34 cellular contexts compared by ENCODE assay signal in genomic region chr11:15562230-15562629, GRCh38.
"Had no signal": no experiment of that assay in that cellular context is flagged by ENCODE, and none has a peak within 500 bp of the region (broad histone marks: within the 10 kb centered on the region; RNA-seq: fewer than 3 reads in every experiment).

No MANE protein-coding gene starts in this region.

- H3K4me1 Mint-ChIP-seq: activated CD4-positive, alpha-beta memory T cell treated with anti-CD3 and anti-CD28 coated beads, Interleukin-2, amount 10 ng/mL, durations not matched to agents 7 days and 5 days; activated CD4-positive, alpha-beta T cell treated with anti-CD3 and anti-CD28 coated beads for 36 hours; activated CD4-positive, alpha-beta T cell treated with anti-CD3 and anti-CD28 coated beads, Interleukin-2, amount 10 ng/mL, durations not matched to agents 7 days and 5 days; activated naive CD4-positive, alpha-beta T cell treated with anti-CD3 and anti-CD28 coated beads, Interleukin-2, amount 50 U/mL, for 24 hours; activated naive CD8-positive, alpha-beta T cell treated with anti-CD3 and anti-CD28 coated beads for 36 hours; activated naive CD8-positive, alpha-beta T cell treated with anti-CD3 and anti-CD28 coated beads, Interleukin-2, amount 50 U/mL, for 24 hours; activated T-helper 17 cell treated with anti-CD3 and anti-CD28 coated beads, Interleukin-2, amount 50 U/mL, for 72 hours; central memory CD8-positive, alpha-beta T cell; T-helper 17 cell had no signal

- H3K27ac Mint-ChIP-seq: activated CD4-positive, alpha-beta memory T cell treated with anti-CD3 and anti-CD28 coated beads, Interleukin-2, amount 10 ng/mL, durations not matched to agents 7 days and 5 days; activated CD4-positive, alpha-beta T cell treated with anti-CD3 and anti-CD28 coated beads for 36 hours; activated CD4-positive, alpha-beta T cell treated with anti-CD3 and anti-CD28 coated beads, Interleukin-2, amount 10 ng/mL, durations not matched to agents 7 days and 5 days; activated naive CD4-positive, alpha-beta T cell treated with anti-CD3 and anti-CD28 coated beads, Interleukin-2, amount 50 U/mL, for 24 hours; activated naive CD8-positive, alpha-beta T cell treated with anti-CD3 and anti-CD28 coated beads for 36 hours; activated naive CD8-positive, alpha-beta T cell treated with anti-CD3 and anti-CD28 coated beads, Interleukin-2, amount 50 U/mL, for 24 hours; activated T-helper 17 cell treated with anti-CD3 and anti-CD28 coated beads, Interleukin-2, amount 50 U/mL, for 72 hours; dendritic cell treated with granulocyte-macrophage colony-stimulating factor and Interleukin-4, amounts not matched to agents 40 ng/mL and 50 ng/mL, for 4 days; endodermal cell; T-helper 17 cell; T-helper 2 cell treated with Interferon-gamma antibody and Interleukin-4, amounts not matched to agents 5 μg/mL and 100 μg/mL, for 36 hours had no signal

- H3K4me3 Mint-ChIP-seq: activated CD4-positive, alpha-beta memory T cell treated with anti-CD3 and anti-CD28 coated beads, Interleukin-2, amount 10 ng/mL, durations not matched to agents 7 days and 5 days; activated CD4-positive, alpha-beta T cell treated with anti-CD3 and anti-CD28 coated beads for 36 hours; activated CD4-positive, alpha-beta T cell treated with anti-CD3 and anti-CD28 coated beads, Interleukin-2, amount 10 ng/mL, durations not matched to agents 7 days and 5 days; activated naive CD4-positive, alpha-beta T cell treated with anti-CD3 and anti-CD28 coated beads, Interleukin-2, amount 50 U/mL, for 24 hours; activated naive CD8-positive, alpha-beta T cell treated with anti-CD3 and anti-CD28 coated beads for 36 hours; activated naive CD8-positive, alpha-beta T cell treated with anti-CD3 and anti-CD28 coated beads, Interleukin-2, amount 50 U/mL, for 24 hours; activated T-cell treated with anti-CD3 and anti-CD28 coated beads, Interleukin-2, amount 50 U/mL, for 4 hours; activated T-helper 17 cell treated with anti-CD3 and anti-CD28 coated beads, Interleukin-2, amount 50 U/mL, for 72 hours; central memory CD8-positive, alpha-beta T cell; dendritic cell treated with granulocyte-macrophage colony-stimulating factor and Interleukin-4, amounts not matched to agents 40 ng/mL and 50 ng/mL, for 4 days; endodermal cell; T-helper 17 cell; T-helper 2 cell treated with Interferon-gamma antibody and Interleukin-4, amounts not matched to agents 5 μg/mL and 100 μg/mL, for 36 hours had no signal

- H3K36me3 ChIP-seq: adrenal gland, ascending aorta, brain microvascular endothelial cell, esophagus squamous epithelium had no signal

- H3K9me3 ChIP-seq: adrenal gland, ascending aorta, esophagus squamous epithelium had no signal

- H3K9me3 Mint-ChIP-seq: activated CD4-positive, alpha-beta T cell treated with anti-CD3 and anti-CD28 coated beads, Interleukin-2, amount 10 ng/mL, durations not matched to agents 7 days and 5 days; activated naive CD8-positive, alpha-beta T cell treated with anti-CD3 and anti-CD28 coated beads for 36 hours; activated T-helper 17 cell treated with anti-CD3 and anti-CD28 coated beads, Interleukin-2, amount 50 U/mL, for 72 hours; T-helper 2 cell treated with Interferon-gamma antibody and Interleukin-4, amounts not matched to agents 5 μg/mL and 100 μg/mL, for 36 hours had no signal

- H3K27ac ChIP-seq: adrenal gland, ascending aorta, brain microvascular endothelial cell, coronary artery, dorsolateral prefrontal cortex, esophagus squamous epithelium had no signal

- H3K4me1 ChIP-seq: adrenal gland, ascending aorta, esophagus squamous epithelium had no signal

- H3K4me3 ChIP-seq: adrenal gland, ascending aorta, coronary artery, dorsolateral prefrontal cortex, esophagus squamous epithelium had no signal

- DNase-seq: activated CD4-positive, alpha-beta memory T cell treated with anti-CD3 and anti-CD28 coated beads, Interleukin-2, amount 10 ng/mL, durations not matched to agents 7 days and 5 days; activated CD4-positive, alpha-beta T cell treated with anti-CD3 and anti-CD28 coated beads for 36 hours; activated CD4-positive, alpha-beta T cell treated with anti-CD3 and anti-CD28 coated beads, Interleukin-2, amount 10 ng/mL, durations not matched to agents 7 days and 5 days; activated CD4-positive, alpha-beta T cell treated with anti-CD3 and anti-CD28 coated beads, Interleukin-2, amount 50 U/mL, for 4 hours; activated CD4-positive, CD25-positive, alpha-beta regulatory T cell; activated CD4-positive, CD25-positive, alpha-beta regulatory T cell treated with anti-CD3 and anti-CD28 coated beads, Interleukin-2, amount 50 U/mL, for 72 hours; activated CD8-positive, alpha-beta memory T cell treated with anti-CD3 and anti-CD28 coated beads, Interleukin-2, amount 50 U/mL, for 48 hours; activated effector memory CD4-positive, alpha-beta T cell treated with Interleukin-2 at 50 U/mL for 16 hours; activated gamma-delta T cell treated with Interleukin-2 at 50 U/mL for 16 hours; activated naive CD4-positive, alpha-beta T cell treated with Interleukin-2 at 50 U/mL for 16 hours; activated naive CD8-positive, alpha-beta T cell treated with anti-CD3 and anti-CD28 coated beads for 36 hours; activated naive CD8-positive, alpha-beta T cell treated with anti-CD3 and anti-CD28 coated beads, Interleukin-2, amount 50 U/mL, for 24 hours; activated T-cell treated with anti-CD3 and anti-CD28 coated beads for 4 hours; activated T-cell treated with anti-CD3 and anti-CD28 coated beads, Interleukin-2, amount 50 U/mL, for 4 hours; adrenal gland; brain microvascular endothelial cell; dorsolateral prefrontal cortex; effector memory CD4-positive, alpha-beta T cell; endodermal cell; erythroblast; esophagus squamous epithelium; head of caudate nucleus; T-helper 1 cell; T-helper 17 cell; T1000 had no signal

- FAIRE-seq: bronchial epithelial cell, frontal cortex had no signal

- H3K36me3 Mint-ChIP-seq: activated naive CD4-positive, alpha-beta T cell treated with anti-CD3 and anti-CD28 coated beads, Interleukin-2, amount 50 U/mL, for 24 hours; activated naive CD8-positive, alpha-beta T cell treated with anti-CD3 and anti-CD28 coated beads for 36 hours had no signal

- H3K27me3 Mint-ChIP-seq: activated CD4-positive, alpha-beta memory T cell treated with anti-CD3 and anti-CD28 coated beads, Interleukin-2, amount 10 ng/mL, durations not matched to agents 7 days and 5 days; activated CD4-positive, alpha-beta T cell treated with anti-CD3 and anti-CD28 coated beads, Interleukin-2, amount 10 ng/mL, durations not matched to agents 7 days and 5 days; activated naive CD8-positive, alpha-beta T cell treated with anti-CD3 and anti-CD28 coated beads, Interleukin-2, amount 50 U/mL, for 24 hours; central memory CD8-positive, alpha-beta T cell; T-helper 17 cell had no signal

- H3K27me3 ChIP-seq: adrenal gland, ascending aorta, brain microvascular endothelial cell had no signal
